Comparison of ENCODE assay signal across 7 cellular contexts in the genomic region with DNA sequence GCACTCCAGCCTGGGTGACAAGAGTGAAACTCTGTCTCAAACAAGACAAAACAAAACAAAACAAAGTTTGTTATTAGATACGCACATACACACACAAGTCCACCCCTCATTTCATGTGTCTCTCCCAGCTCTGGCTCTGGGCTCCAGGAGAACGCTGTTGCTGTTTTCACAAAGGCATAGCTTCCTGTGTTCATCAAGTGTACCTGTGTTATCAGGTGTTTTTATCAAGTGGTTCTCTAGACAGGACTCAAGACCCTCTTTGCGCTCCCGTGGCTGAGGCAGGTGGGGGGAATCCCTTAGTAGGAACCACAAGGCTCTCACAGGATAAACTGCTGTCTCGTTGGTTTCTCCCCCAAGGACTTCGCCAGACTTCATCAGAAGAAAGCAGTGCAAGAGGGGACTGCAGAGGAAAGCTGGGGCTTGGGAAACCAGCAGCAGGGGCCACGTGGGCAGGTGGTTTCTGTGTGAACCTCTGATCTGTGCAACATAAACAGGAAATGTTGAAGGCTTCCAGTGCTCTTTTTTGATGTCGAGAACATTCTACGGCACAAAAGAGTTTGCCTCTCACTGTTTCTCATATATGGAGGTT. TPM values are rescaled to one million over a fixed set of nuclear protein-coding genes. Genes with fewer than 3 reads are reported as not detected.
DNase-seq lines count a peak whose midpoint lies in the region; ATAC-seq lines count a peak whose summit lies in the region.

No MANE protein-coding gene starts in this region.

- H3K4me3 Mint-ChIP-seq in T-cell, result peak overlapping the region; percentile 85 to 93 (median 86)
- H3K4me3 Mint-ChIP-seq in activated naive CD8-positive, alpha-beta T cell treated with anti-CD3 and anti-CD28 coated beads, Interleukin-2, amount 50 U/mL, for 24 hours, result peak overlapping the region; percentile 73

- H3K27me3 Mint-ChIP-seq in T-cell, result no peaks in the 10 kb centered on the region
- H3K27me3 Mint-ChIP-seq in activated naive CD8-positive, alpha-beta T cell treated with anti-CD3 and anti-CD28 coated beads, Interleukin-2, amount 50 U/mL, for 24 hours, result no peaks in the 10 kb centered on the region

- peaks cover 85 to 91% (median 88%) of the 10 kb centered on the region in 3 donors for H3K4me1 Mint-ChIP-seq in T-cell
- peaks cover 79% of the 10 kb centered on the region for H3K4me1 Mint-ChIP-seq in activated naive CD8-positive, alpha-beta T cell treated with anti-CD3 and anti-CD28 coated beads, Interleukin-2, amount 50 U/mL, for 24 hours

- no peaks in the 10 kb centered on the region for H3K9me3 Mint-ChIP-seq in T-cell
- H3K9me3 Mint-ChIP-seq in activated naive CD8-positive, alpha-beta T cell treated with anti-CD3 and anti-CD28 coated beads, Interleukin-2, amount 50 U/mL, for 24 hours, result no peaks in the 10 kb centered on the region

- H3K27ac Mint-ChIP-seq in T-cell, result peak overlapping the region; percentile 97 to 99
- H3K27ac Mint-ChIP-seq in activated naive CD8-positive, alpha-beta T cell treated with anti-CD3 and anti-CD28 coated beads, Interleukin-2, amount 50 U/mL, for 24 hours, result peak overlapping the region; percentile 90

- POLR2A ChIA-PET in T-cell (lab: Charles Lee), result interaction anchor here in 1 of 2 donors (0.5 to 1.6 kb wide), 3 partner anchors 12 to 1317 kb away, joined by 4 read pairs; no protein-coding TSS in a partner anchor

- ATAC-seq in GM21723 (IDR thresholded peaks at IDR 0.05; ENCODE audit: unreplicated experiment) (peak; percentile 74), T-cell (replicated peaks in 1 of 4) (peak; percentile 86 to 90 (median 88))
- peak; percentile 74 for ATAC-seq in activated naive CD8-positive, alpha-beta T cell treated with anti-CD3 and anti-CD28 coated beads, Interleukin-2, amount 50 U/mL, for 24 hours

- no peaks in the 10 kb centered on the region for H3K36me3 Mint-ChIP-seq in T-cell
- no peaks in the 10 kb centered on the region for H3K36me3 Mint-ChIP-seq in activated naive CD8-positive, alpha-beta T cell treated with anti-CD3 and anti-CD28 coated beads, Interleukin-2, amount 50 U/mL, for 24 hours (ENCODE audit: low read depth)

- DNase-seq in T-cell (peak; percentile 68 to 96 (median 83)), NOMO-1 treated with dmso at 0.1 percent for 144 hours (lab: John Stamatoyannopoulos, UW; ENCODE audit: unreplicated experiment) (no peak), nucleus accumbens (lab: John Stamatoyannopoulos, UW) (no peak), NCI-H1930 (lab: John Stamatoyannopoulos, UW) (no peak)
- DNase-seq in activated naive CD8-positive, alpha-beta T cell treated with anti-CD3 and anti-CD28 coated beads, Interleukin-2, amount 50 U/mL, for 24 hours, result peak; percentile 76
- peak in 2 of 3 experiments; percentile 40 to 64 for DNase-seq in stimulated activated CD4-positive, alpha-beta T cell treated with anti-CD3 and anti-CD28 coated beads, TNF-alpha, amount 100 ng/mL, for 4 hours (ENCODE audit: low read depth in 3 of 3)

- CTCF ChIA-PET in T-cell (lab: Charles Lee), result interaction anchor here (0.6 to 1.8 kb wide), 8 partner anchors 9 to 878 kb away, joined by 3 to 9 read pairs (median 4); a partner anchor contains a TSS

RNA-seq across cellular contexts. Expression of a gene that starts 6.9 kb away (rescaled TPM):
- 100 to 1,000 TPM; 113 to 154 (median 123) TPM for total RNA-seq in T-cell

RNA-seq across cellular contexts. Expression of a gene that starts 33.7 kb away (rescaled TPM):
- under 1 TPM in 1 of 5 donors, not detected in 4; 0.55 TPM for total RNA-seq in T-cell

Comparison
In these comparisons a context has a peak if more than half of its experiments do, and no peak if none do; other contexts are left out.
1. DNase-seq: peak in T-cell (34 of 34), activated naive CD8-positive, alpha-beta T cell treated with anti-CD3 and anti-CD28 coated beads, Interleukin-2, amount 50 U/mL, for 24 hours (single experiment) and stimulated activated CD4-positive, alpha-beta T cell treated with anti-CD3 and anti-CD28 coated beads, TNF-alpha, amount 100 ng/mL, for 4 hours (2 of 3); none in NOMO-1 treated with dmso at 0.1 percent for 144 hours (single experiment), nucleus accumbens (0 of 56) and NCI-H1930 (0 of 2).
2. Peak in every context shown above with its lines, with median percentiles within 50 percentile points of each other: ATAC-seq.